Comparison of ENCODE assay signal across 26 cellular contexts in the genomic region with DNA sequence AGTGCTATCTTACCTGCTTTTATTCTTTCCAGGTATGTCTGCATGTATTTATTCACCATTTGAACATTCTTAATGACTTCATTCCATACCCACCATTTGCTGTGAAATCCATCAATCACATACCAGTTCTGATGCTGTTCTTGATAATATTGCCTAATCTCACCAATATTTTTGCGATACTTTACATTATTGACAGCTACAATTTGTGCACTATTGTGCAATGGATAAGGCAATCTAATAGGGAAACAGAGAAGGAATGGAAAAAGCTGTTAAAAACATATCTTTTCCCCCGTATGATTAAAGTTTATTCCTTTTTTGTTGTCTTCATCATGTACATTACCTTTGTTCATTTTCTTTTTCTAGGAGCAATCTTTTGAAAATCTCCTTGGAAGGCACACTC.
"Had no signal": no experiment of that assay in that cellular context is flagged by ENCODE, and none has a peak within 500 bp of the region (broad histone marks: within the 10 kb centered on the region; RNA-seq: fewer than 3 reads in every experiment).

No MANE protein-coding gene starts in this region.

- H3K9ac ChIP-seq: neural progenitor cell had no signal

- FAIRE-seq: urothelium cell line had no signal

- ATAC-seq: naive thymus-derived CD8-positive, alpha-beta T cell; natural killer cell treated with Interleukin-12 subunit alpha and Interleukin-12 subunit beta and Interleukin-15 and Interleukin-18, amount 100 ng/mL, for 72 hours; right cardiac atrium; sciatic nerve; stimulated activated naive B cell treated with anti-CD40 and anti-IgM and Interleukin-4, amounts not matched to agents 10 μg/mL and 1 μg/mL and 100 μg/mL, for 72 hours had no signal

- H3K27me3 ChIP-seq: neural progenitor cell, ovary, spleen, stomach, thyroid gland, tibial nerve, upper lobe of left lung, vagina had no signal

- H2AFZ ChIP-seq: neural progenitor cell had no signal

- H3K4me3 ChIP-seq: neural progenitor cell, ovary, prostate gland, skin epidermis, smooth muscle cell, spleen, stomach, thoracic aorta, thyroid gland, tibial nerve, upper lobe of left lung, vagina had no signal

- H3K9me3 ChIP-seq: ovary, prostate gland, stomach, thoracic aorta, thyroid gland, tibial nerve, upper lobe of left lung, vagina had no signal

- DNase-seq: naive B cell; naive thymus-derived CD8-positive, alpha-beta T cell; occipital lobe; ovary; right cardiac atrium; spleen; stimulated activated CD4-positive, alpha-beta T cell treated with anti-CD3 and anti-CD28 coated beads, Interleukin-12 subunit alpha, Interleukin-12 subunit beta, amount 100 ng/mL, for 4 hours; stimulated activated CD4-positive, alpha-beta T cell treated with anti-CD3 and anti-CD28 coated beads, Interleukin-1b, Interleukin-23, amount 100 ng/mL, for 48 hours; stimulated activated CD4-positive, alpha-beta T cell treated with anti-CD3 and anti-CD28 coated beads, Interleukin-4, amount 100 ng/mL, for 1 hour; stimulated activated CD4-positive, alpha-beta T cell treated with anti-CD3 and anti-CD28 coated beads, Interleukin-4, amount 100 ng/mL, for 4 hours; stimulated activated CD8-positive, alpha-beta memory T cell treated with anti-CD3 and anti-CD28 coated beads, Interleukin-4, amount 100 ng/mL, for 48 hours; stimulated activated naive B cell treated with anti-CD40 and anti-IgM and Interleukin-4, amounts not matched to agents 10 μg/mL and 1 μg/mL and 100 μg/mL, for 72 hours; stimulated activated naive CD4-positive, alpha-beta T cell treated with Interleukin-2 at 50 U/mL for 16 hours; stomach; thyroid gland; upper lobe of left lung had no signal

- H3K4me1 ChIP-seq: prostate gland, spleen, tibial nerve, vagina had no signal

- H3K4me2 ChIP-seq: neural progenitor cell, smooth muscle cell had no signal

- H3K36me3 ChIP-seq: neural progenitor cell, ovary, prostate gland, spleen, stomach, thoracic aorta, thyroid gland, tibial nerve, upper lobe of left lung, vagina had no signal

- H3K27ac ChIP-seq: neural progenitor cell, ovary, prostate gland, skin epidermis, spleen, stomach, thoracic aorta, tibial nerve, upper lobe of left lung, vagina had no signal
